ENCODE assay signal across 10 cellular contexts in genomic region chr11:30919389-30920172, GRCh38.
DNase-seq lines count a peak whose midpoint lies in the region; ATAC-seq and TF ChIP-seq lines count a peak whose summit lies in the region.
"Had no signal": no experiment of that assay in that cellular context is flagged by ENCODE, and none has a peak within 500 bp of the region (broad histone marks: within the 10 kb centered on the region; RNA-seq: fewer than 3 reads in every experiment).

No MANE protein-coding gene starts in this region.

- H3K27ac Mint-ChIP-seq in CD4-positive, alpha-beta memory T cell, result no peak overlapping the region

- no peaks in the 10 kb centered on the region for H3K79me1 ChIP-seq in mesendoderm (ENCODE audit: low read length)

- H3K4me1 ChIP-seq in mesendoderm (ENCODE audit: control insufficient read depth, low read depth, low read length), result no peaks in the 10 kb centered on the region
- H3K4me1 ChIP-seq in CD4-positive, alpha-beta memory T cell (ENCODE audit: insufficient read depth, low read length), result no peaks in the 10 kb centered on the region
- H3K4me1 ChIP-seq: A549 had no signal

- WGBS in mesendoderm (ENCODE audit: extremely low coverage, insufficient coverage, low lambda C conversion rate), result no CpG with 5 or more reads among the region's 8 CpGs

- no peaks in the 10 kb centered on the region for H3K79me2 ChIP-seq in mesendoderm (ENCODE audit: control insufficient read depth, insufficient read depth, low read length)

- H3K56ac ChIP-seq in mesendoderm (ENCODE audit: low read length), result no peak overlapping the region

- CTCF ChIA-PET in CD4-positive, alpha-beta memory T cell (lab: Charles Lee; ENCODE audit: partially characterized antibody), result no interaction called here

- intact Hi-C loops in CD4-positive, alpha-beta memory T cell (cut with micrococcal nuclease), result no loop called here

- no peak overlapping the region for H4K8ac ChIP-seq in mesendoderm (ENCODE audit: low read depth, low read length)

- H3K9me3 Mint-ChIP-seq in CD4-positive, alpha-beta memory T cell, result no peaks in the 10 kb centered on the region

- no peak overlapping the region for H2BK120ac ChIP-seq in mesendoderm (ENCODE audit: low read depth, low read length)

- POLR2A ChIA-PET in CD4-positive, alpha-beta memory T cell (lab: Charles Lee; ENCODE audit: partially characterized antibody), result no interaction called here

- no peak overlapping the region for H3K18ac ChIP-seq in mesendoderm (ENCODE audit: low read length)

- no peak overlapping the region for H3K4me3 Mint-ChIP-seq in CD4-positive, alpha-beta memory T cell

- H2AK5ac ChIP-seq in mesendoderm (ENCODE audit: low read length), result no peak overlapping the region

- H3K36me3 ChIP-seq in mesendoderm (ENCODE audit: control insufficient read depth, insufficient read depth, low read length), result no peaks in the 10 kb centered on the region
- no peaks in the 10 kb centered on the region for H3K36me3 ChIP-seq in CD4-positive, alpha-beta memory T cell (ENCODE audit: insufficient read depth, low read length)

- no peak overlapping the region for H3K4me2 ChIP-seq in mesendoderm (ENCODE audit: low read length)
- H3K4me2 ChIP-seq: A549 had no signal

- DNase-seq in AG08395 (ENCODE audit: low spot score), result peak; percentile 52
- DNase-seq in M059J (ENCODE audit: low read depth), result peak; percentile 16
- DNase-seq in fibroblast of mammary gland (ENCODE audit: low read depth), result peak; percentile 6
- DNase-seq in UCSD-AML1 (lab: John Stamatoyannopoulos, UW; ENCODE audit: unreplicated experiment), result no peak
- no peak for DNase-seq in mesendoderm
- no peak for DNase-seq in activated CD4-positive, CD25-positive, alpha-beta regulatory T cell (lab: John Stamatoyannopoulos, UW)
- DNase-seq in CD4-positive, alpha-beta memory T cell, result no peak
- DNase-seq: NCI-H2171 had no signal

- no peak overlapping the region for H3K9ac ChIP-seq in mesendoderm (ENCODE audit: low read length)

- no peak overlapping the region for H3K4ac ChIP-seq in mesendoderm (ENCODE audit: low read depth, low read length)

- no peaks in the 10 kb centered on the region for H3K36me3 Mint-ChIP-seq in CD4-positive, alpha-beta memory T cell

- H2BK5ac ChIP-seq in mesendoderm (ENCODE audit: low read length), result no peak overlapping the region

- H2BK15ac ChIP-seq in mesendoderm (replicated peaks; ENCODE audit: low read depth), result no peak overlapping the region

- no peak overlapping the region for H4K5ac ChIP-seq in mesendoderm (ENCODE audit: low read length)

- no peak overlapping the region for H3K4me3 ChIP-seq in fibroblast of mammary gland (ENCODE audit: control insufficient read depth, low read depth, low read length)
- H3K4me3 ChIP-seq in mesendoderm (ENCODE audit: low read length), result no peak overlapping the region
- H3K4me3 ChIP-seq in CD4-positive, alpha-beta memory T cell (ENCODE audit: low read length in 2 of 2), result no peak overlapping the region
- H3K4me3 ChIP-seq: A549 had no signal

- no peak for TF ChIP-seq CTCF in fibroblast of mammary gland (conservative IDR thresholded peaks at IDR 0.05; ENCODE audit: control insufficient read depth, insufficient read depth, low read depth, low read length)

- H3K4me1 Mint-ChIP-seq in CD4-positive, alpha-beta memory T cell, result no peaks in the 10 kb centered on the region

- no peaks in the 10 kb centered on the region for H3K27me3 ChIP-seq in mesendoderm (ENCODE audit: insufficient read depth, low read length, poor library complexity)
- no peaks in the 10 kb centered on the region for H3K27me3 ChIP-seq in CD4-positive, alpha-beta memory T cell (ENCODE audit: insufficient read depth, low read length)

- no peak overlapping the region for H3K27ac ChIP-seq in mesendoderm (ENCODE audit: low read depth, low read length)
- no peak overlapping the region for H3K27ac ChIP-seq in CD4-positive, alpha-beta memory T cell (ENCODE audit: low read depth, low read length)
- H3K27ac ChIP-seq: A549 had no signal

- H3K9me3 ChIP-seq in CD4-positive, alpha-beta memory T cell (ENCODE audit: control insufficient read depth in 1 of 2, low read length in 2 of 2), result no peaks in the 10 kb centered on the region
- H3K9me3 ChIP-seq: A549 had no signal

- peak; percentile 60 for ATAC-seq in GM21381 (IDR thresholded peaks at IDR 0.05; ENCODE audit: unreplicated experiment)
- ATAC-seq: A549 had no signal

- no peak overlapping the region for H3K23ac ChIP-seq in mesendoderm (ENCODE audit: low read length)

- peaks cover 1 to 5% of the 10 kb centered on the region in 2 donors for H3K27me3 Mint-ChIP-seq in CD4-positive, alpha-beta memory T cell

Comparison
In these comparisons a context has a peak if more than half of its experiments do, and no peak if none do; other contexts are left out.
1. DNase-seq: peak in AG08395 (single experiment), M059J (single experiment) and fibroblast of mammary gland (single experiment); none in UCSD-AML1 (single experiment), mesendoderm (single experiment), activated CD4-positive, CD25-positive, alpha-beta regulatory T cell (0 of 4) and CD4-positive, alpha-beta memory T cell (0 of 5).